Comparison of ENCODE assay signal across 1 cellular context in the genomic region with DNA sequence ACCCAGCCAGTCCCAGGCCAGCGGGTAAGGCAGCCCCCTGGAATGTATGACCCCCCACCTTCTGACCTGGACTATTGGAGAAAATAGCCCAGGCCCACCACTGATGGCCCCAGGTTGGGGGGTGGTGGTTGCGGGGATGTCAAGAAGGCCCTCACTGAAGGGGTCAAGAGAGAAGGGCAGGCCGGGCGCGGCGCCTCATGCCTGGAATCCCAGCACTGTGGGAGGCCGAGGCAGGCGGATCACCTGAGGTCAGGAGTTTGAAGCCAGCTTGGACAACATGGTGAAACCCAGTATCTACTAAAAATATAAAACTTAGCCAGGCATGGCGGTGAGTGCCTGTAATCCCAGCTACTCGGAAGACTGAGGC.
TF ChIP-seq lines count a peak whose summit lies in the region.

No MANE protein-coding gene starts in this region.

TF ChIP-seq in HCT116, 20 proteins besides CTCF, POLR2A, EP300 and RAD21 (continued from another document):
- TF ChIP-seq ZBTB33 (IDR thresholded peaks at IDR 0.05; ENCODE audit: extremely low read depth, insufficient replicate concordance, low read length) (no peak), ZNF274 (IDR thresholded peaks at IDR 0.05; ENCODE audit: low read depth, low read length) (no peak), SP1 (IDR thresholded peaks at IDR 0.05; ENCODE audit: low read depth) (no peak), FOSL1 (IDR thresholded peaks at IDR 0.05; ENCODE audit: low read depth) (no peak), EGR1 (IDR thresholded peaks at IDR 0.05; ENCODE audit: low read depth) (no peak)
- TF ChIP-seq, protein P1, sequence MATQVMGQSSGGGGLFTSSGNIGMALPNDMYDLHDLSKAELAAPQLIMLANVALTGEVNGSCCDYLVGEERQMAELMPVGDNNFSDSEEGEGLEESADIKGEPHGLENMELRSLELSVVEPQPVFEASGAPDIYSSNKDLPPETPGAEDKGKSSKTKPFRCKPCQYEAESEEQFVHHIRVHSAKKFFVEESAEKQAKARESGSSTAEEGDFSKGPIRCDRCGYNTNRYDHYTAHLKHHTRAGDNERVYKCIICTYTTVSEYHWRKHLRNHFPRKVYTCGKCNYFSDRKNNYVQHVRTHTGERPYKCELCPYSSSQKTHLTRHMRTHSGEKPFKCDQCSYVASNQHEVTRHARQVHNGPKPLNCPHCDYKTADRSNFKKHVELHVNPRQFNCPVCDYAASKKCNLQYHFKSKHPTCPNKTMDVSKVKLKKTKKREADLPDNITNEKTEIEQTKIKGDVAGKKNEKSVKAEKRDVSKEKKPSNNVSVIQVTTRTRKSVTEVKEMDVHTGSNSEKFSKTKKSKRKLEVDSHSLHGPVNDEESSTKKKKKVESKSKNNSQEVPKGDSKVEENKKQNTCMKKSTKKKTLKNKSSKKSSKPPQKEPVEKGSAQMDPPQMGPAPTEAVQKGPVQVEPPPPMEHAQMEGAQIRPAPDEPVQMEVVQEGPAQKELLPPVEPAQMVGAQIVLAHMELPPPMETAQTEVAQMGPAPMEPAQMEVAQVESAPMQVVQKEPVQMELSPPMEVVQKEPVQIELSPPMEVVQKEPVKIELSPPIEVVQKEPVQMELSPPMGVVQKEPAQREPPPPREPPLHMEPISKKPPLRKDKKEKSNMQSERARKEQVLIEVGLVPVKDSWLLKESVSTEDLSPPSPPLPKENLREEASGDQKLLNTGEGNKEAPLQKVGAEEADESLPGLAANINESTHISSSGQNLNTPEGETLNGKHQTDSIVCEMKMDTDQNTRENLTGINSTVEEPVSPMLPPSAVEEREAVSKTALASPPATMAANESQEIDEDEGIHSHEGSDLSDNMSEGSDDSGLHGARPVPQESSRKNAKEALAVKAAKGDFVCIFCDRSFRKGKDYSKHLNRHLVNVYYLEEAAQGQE (IDR thresholded peaks at IDR 0.05; ENCODE audit: low read depth): no peak
- TF ChIP-seq, protein P2, sequence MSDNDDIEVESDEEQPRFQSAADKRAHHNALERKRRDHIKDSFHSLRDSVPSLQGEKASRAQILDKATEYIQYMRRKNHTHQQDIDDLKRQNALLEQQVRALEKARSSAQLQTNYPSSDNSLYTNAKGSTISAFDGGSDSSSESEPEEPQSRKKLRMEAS (IDR thresholded peaks at IDR 0.05): no peak
- TF ChIP-seq, protein P3, sequence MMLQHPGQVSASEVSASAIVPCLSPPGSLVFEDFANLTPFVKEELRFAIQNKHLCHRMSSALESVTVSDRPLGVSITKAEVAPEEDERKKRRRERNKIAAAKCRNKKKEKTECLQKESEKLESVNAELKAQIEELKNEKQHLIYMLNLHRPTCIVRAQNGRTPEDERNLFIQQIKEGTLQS (IDR thresholded peaks at IDR 0.05): no peak
